In genomic region chr5:89003563-89004036, GRCh38 we compare ENCODE assay signal across 15 cellular contexts.
A peak's percentile ranks its signal among the peaks of the same experiment; 100 is the strongest.
DNase-seq lines count a peak whose midpoint lies in the region; ATAC-seq, FAIRE-seq and TF ChIP-seq lines count a peak whose summit lies in the region.
"Had no signal": no experiment of that assay in that cellular context is flagged by ENCODE, and none has a peak within 500 bp of the region (broad histone marks: within the 10 kb centered on the region; RNA-seq: fewer than 3 reads in every experiment).

No MANE protein-coding gene starts in this region.

- FAIRE-seq in kidney (lab: Jason Lieb, UNC) (no peak), HTR-8/SVneo (lab: Jason Lieb, UNC) (no peak)
- FAIRE-seq: A549, GM12878, H1 had no signal

- TF ChIP-seq CTCF in kidney (IDR thresholded peaks at IDR 0.05; ENCODE audit: borderline replicate concordance, extremely low read depth, insufficient read depth), result no peak

- no peak for ATAC-seq in GM21515 (IDR thresholded peaks at IDR 0.05; ENCODE audit: unreplicated experiment)
- ATAC-seq: A549, GM12878 had no signal

- no peaks in the 10 kb centered on the region for H3K4me1 ChIP-seq in kidney (ENCODE audit: control insufficient read depth in 1 of 2, insufficient read depth in 1 of 2, low read depth in 1 of 2, low read length in 2 of 2)
- H3K4me1 ChIP-seq: A549, BLaER1 had no signal

- DNase-seq in activated gamma-delta T cell (lab: John Stamatoyannopoulos, UW) (peak; percentile 7), activated gamma-delta T cell treated with Interleukin-2 at 50 U/mL for 16 hours (no peak), kidney (peak; percentile 54), posterior vena cava (ENCODE audit: low spot score) (peak; percentile 65), D341Med (ENCODE audit: low spot score) (no peak), HTR-8/SVneo (ENCODE audit: insufficient read length, low spot score) (no peak)
- DNase-seq: CD4-positive, alpha-beta memory T cell; DMS79 treated with DMSO at 0.1 percent for 48 hours; H9 had no signal

- no peaks in the 10 kb centered on the region for H3K36me3 ChIP-seq in kidney (ENCODE audit: control insufficient read depth in 1 of 2, insufficient read depth in 2 of 2, low read length in 2 of 2)

- intact Hi-C loops in kidney (cut with DNase I), result no loop called here
- intact Hi-C loops in posterior vena cava (cut with DNase I), result no loop called here

- no peaks in the 10 kb centered on the region for H3K9me3 ChIP-seq in kidney (ENCODE audit: control insufficient read depth in 1 of 2, low read length in 2 of 2)
- H3K9me3 ChIP-seq: A549 had no signal

- no peak overlapping the region for H3K9ac ChIP-seq in kidney (ENCODE audit: low read length in 2 of 2)
- H3K9ac ChIP-seq: BLaER1 had no signal

- H3K4me3 ChIP-seq in kidney (ENCODE audit: low read length in 2 of 2), result no peak overlapping the region
- H3K4me3 ChIP-seq: A549, BLaER1, GM12878 had no signal

- no peak overlapping the region for H3K27ac ChIP-seq in kidney (ENCODE audit: low read depth in 2 of 2, low read length in 2 of 2)
- H3K27ac ChIP-seq: 22Rv1, A549, BLaER1 had no signal

Comparison
In these comparisons a context has a peak if more than half of its experiments do, and no peak if none do; other contexts are left out.
1. DNase-seq: peak in activated gamma-delta T cell (single experiment), kidney (single experiment) and posterior vena cava (single experiment); none in activated gamma-delta T cell treated with Interleukin-2 at 50 U/mL for 16 hours (single experiment), D341Med (single experiment) and HTR-8/SVneo (single experiment).